Comparison of ENCODE assay signal across 1 cellular context in the genomic region with DNA sequence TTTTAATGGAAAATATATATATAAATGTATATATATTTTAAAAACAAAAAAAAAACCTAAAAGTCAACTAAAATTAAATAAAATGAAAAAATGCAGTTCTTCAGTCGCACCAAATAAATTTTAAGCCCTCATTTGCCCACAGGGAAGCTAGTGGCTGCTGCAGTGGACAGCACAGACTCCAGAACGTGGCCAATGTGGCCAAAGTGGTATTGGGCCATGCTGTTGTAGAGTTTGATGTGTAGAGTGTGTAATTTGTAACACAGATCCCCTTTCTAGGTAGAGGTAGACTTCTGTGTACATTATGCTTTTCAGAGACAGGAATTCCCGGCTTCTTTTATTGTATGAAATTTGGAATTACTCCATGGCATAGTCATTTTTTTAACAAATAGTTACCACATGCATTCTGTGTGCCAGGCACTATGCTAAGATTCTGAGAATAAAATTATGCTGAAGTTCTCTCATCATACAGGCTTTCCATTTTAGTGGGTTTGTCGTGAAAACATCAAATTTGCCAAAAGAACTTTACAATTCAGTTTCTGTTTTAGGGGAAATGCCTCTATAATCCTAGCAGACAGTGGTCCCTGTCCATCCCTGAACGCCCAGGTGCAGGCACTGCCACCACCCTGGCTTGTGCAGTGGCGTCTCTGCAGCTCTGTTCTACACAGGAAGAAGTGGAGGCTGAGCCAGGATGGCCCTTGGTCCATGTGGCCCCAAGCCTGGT.
A peak's percentile ranks its signal among the peaks of the same experiment; 100 is the strongest.
TF ChIP-seq lines count a peak whose summit lies in the region.

No MANE protein-coding gene starts in this region.

TF ChIP-seq in K562, 482 proteins besides CTCF, POLR2A, EP300 and RAD21 (continues in another document):
- no peak for TF ChIP-seq NCOA4 (IDR thresholded peaks at IDR 0.05; ENCODE audit: partially characterized antibody)
- no peak for TF ChIP-seq OTX1 (CRISPR knock-in tag; IDR thresholded peaks at IDR 0.05)
- no peak for TF ChIP-seq SMARCE1 (IDR thresholded peaks at IDR 0.05)
- no peak for TF ChIP-seq KDM4B (IDR thresholded peaks at IDR 0.05; ENCODE audit: borderline replicate concordance in 2 of 2, low read depth in 1 of 2)
- TF ChIP-seq, protein P1, sequence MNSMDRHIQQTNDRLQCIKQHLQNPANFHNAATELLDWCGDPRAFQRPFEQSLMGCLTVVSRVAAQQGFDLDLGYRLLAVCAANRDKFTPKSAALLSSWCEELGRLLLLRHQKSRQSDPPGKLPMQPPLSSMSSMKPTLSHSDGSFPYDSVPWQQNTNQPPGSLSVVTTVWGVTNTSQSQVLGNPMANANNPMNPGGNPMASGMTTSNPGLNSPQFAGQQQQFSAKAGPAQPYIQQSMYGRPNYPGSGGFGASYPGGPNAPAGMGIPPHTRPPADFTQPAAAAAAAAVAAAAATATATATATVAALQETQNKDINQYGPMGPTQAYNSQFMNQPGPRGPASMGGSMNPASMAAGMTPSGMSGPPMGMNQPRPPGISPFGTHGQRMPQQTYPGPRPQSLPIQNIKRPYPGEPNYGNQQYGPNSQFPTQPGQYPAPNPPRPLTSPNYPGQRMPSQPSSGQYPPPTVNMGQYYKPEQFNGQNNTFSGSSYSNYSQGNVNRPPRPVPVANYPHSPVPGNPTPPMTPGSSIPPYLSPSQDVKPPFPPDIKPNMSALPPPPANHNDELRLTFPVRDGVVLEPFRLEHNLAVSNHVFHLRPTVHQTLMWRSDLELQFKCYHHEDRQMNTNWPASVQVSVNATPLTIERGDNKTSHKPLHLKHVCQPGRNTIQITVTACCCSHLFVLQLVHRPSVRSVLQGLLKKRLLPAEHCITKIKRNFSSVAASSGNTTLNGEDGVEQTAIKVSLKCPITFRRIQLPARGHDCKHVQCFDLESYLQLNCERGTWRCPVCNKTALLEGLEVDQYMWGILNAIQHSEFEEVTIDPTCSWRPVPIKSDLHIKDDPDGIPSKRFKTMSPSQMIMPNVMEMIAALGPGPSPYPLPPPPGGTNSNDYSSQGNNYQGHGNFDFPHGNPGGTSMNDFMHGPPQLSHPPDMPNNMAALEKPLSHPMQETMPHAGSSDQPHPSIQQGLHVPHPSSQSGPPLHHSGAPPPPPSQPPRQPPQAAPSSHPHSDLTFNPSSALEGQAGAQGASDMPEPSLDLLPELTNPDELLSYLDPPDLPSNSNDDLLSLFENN (IDR thresholded peaks at IDR 0.05; ENCODE audit: low read depth in 2 of 2, low read length in 2 of 2): no peak
- TF ChIP-seq, protein P2, sequence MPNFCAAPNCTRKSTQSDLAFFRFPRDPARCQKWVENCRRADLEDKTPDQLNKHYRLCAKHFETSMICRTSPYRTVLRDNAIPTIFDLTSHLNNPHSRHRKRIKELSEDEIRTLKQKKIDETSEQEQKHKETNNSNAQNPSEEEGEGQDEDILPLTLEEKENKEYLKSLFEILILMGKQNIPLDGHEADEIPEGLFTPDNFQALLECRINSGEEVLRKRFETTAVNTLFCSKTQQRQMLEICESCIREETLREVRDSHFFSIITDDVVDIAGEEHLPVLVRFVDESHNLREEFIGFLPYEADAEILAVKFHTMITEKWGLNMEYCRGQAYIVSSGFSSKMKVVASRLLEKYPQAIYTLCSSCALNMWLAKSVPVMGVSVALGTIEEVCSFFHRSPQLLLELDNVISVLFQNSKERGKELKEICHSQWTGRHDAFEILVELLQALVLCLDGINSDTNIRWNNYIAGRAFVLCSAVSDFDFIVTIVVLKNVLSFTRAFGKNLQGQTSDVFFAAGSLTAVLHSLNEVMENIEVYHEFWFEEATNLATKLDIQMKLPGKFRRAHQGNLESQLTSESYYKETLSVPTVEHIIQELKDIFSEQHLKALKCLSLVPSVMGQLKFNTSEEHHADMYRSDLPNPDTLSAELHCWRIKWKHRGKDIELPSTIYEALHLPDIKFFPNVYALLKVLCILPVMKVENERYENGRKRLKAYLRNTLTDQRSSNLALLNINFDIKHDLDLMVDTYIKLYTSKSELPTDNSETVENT (CRISPR knock-in tag; IDR thresholded peaks at IDR 0.05): 0 out of 2 replicates have a peak, but pooled peaks have one; percentile 20
- TF ChIP-seq ZNF12 (CRISPR knock-in tag; IDR thresholded peaks at IDR 0.05): 0 out of 2 replicates have a peak, but pooled peaks have one; percentile 52
- TF ChIP-seq ZNF586 (CRISPR knock-in tag; conservative IDR thresholded peaks at IDR 0.05): no peak
- TF ChIP-seq, protein P3, sequence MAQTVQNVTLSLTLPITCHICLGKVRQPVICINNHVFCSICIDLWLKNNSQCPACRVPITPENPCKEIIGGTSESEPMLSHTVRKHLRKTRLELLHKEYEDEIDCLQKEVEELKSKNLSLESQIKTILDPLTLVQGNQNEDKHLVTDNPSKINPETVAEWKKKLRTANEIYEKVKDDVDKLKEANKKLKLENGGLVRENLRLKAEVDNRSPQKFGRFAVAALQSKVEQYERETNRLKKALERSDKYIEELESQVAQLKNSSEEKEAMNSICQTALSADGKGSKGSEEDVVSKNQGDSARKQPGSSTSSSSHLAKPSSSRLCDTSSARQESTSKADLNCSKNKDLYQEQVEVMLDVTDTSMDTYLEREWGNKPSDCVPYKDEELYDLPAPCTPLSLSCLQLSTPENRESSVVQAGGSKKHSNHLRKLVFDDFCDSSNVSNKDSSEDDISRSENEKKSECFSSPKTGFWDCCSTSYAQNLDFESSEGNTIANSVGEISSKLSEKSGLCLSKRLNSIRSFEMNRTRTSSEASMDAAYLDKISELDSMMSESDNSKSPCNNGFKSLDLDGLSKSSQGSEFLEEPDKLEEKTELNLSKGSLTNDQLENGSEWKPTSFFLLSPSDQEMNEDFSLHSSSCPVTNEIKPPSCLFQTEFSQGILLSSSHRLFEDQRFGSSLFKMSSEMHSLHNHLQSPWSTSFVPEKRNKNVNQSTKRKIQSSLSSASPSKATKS (CRISPR knock-in tag; IDR thresholded peaks at IDR 0.05): no peak
- TF ChIP-seq MCM5 (IDR thresholded peaks at IDR 0.05; ENCODE audit: low read depth): no peak
- 0 out of 2 replicates have a peak, but pooled peaks have one; percentile 5 for TF ChIP-seq ZNF354B (CRISPR knock-in tag; IDR thresholded peaks at IDR 0.05)
- TF ChIP-seq HDAC8 (tag; IDR thresholded peaks at IDR 0.05): no peak
- TF ChIP-seq POU5F1 (IDR thresholded peaks at IDR 0.05; ENCODE audit: borderline replicate concordance, low read depth, low read length, partially characterized antibody): no peak
- no peak for TF ChIP-seq ZNF766 (CRISPR knock-in tag; conservative IDR thresholded peaks at IDR 0.05)
- TF ChIP-seq, protein P4, sequence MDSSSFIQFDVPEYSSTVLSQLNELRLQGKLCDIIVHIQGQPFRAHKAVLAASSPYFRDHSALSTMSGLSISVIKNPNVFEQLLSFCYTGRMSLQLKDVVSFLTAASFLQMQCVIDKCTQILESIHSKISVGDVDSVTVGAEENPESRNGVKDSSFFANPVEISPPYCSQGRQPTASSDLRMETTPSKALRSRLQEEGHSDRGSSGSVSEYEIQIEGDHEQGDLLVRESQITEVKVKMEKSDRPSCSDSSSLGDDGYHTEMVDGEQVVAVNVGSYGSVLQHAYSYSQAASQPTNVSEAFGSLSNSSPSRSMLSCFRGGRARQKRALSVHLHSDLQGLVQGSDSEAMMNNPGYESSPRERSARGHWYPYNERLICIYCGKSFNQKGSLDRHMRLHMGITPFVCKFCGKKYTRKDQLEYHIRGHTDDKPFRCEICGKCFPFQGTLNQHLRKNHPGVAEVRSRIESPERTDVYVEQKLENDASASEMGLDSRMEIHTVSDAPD (CRISPR knock-in tag; IDR thresholded peaks at IDR 0.05): no peak
- TF ChIP-seq, protein P5, sequence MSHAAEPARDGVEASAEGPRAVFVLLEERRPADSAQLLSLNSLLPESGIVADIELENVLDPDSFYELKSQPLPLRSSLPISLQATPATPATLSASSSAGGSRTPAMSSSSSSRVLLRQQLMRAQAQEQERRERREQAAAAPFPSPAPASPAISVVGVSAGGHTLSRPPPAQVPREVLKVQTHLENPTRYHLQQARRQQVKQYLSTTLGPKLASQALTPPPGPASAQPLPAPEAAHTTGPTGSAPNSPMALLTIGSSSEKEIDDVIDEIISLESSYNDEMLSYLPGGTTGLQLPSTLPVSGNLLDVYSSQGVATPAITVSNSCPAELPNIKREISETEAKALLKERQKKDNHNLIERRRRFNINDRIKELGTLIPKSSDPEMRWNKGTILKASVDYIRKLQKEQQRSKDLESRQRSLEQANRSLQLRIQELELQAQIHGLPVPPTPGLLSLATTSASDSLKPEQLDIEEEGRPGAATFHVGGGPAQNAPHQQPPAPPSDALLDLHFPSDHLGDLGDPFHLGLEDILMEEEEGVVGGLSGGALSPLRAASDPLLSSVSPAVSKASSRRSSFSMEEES (CRISPR knock-in tag; IDR thresholded peaks at IDR 0.05): no peak
- no peak for TF ChIP-seq CBX3 (IDR thresholded peaks at IDR 0.05; ENCODE audit: borderline replicate concordance in 1 of 2, low read length in 2 of 2)
- no peak for TF ChIP-seq SNIP1 (IDR thresholded peaks at IDR 0.05; ENCODE audit: low read depth)
- TF ChIP-seq SRSF3 (IDR thresholded peaks at IDR 0.05; ENCODE audit: insufficient read depth, low read length): no peak
- no peak for TF ChIP-seq RFX5 (IDR thresholded peaks at IDR 0.05; ENCODE audit: low read depth, low read length)
- peak; percentile 66; the same call in 1 of the 2 replicates for TF ChIP-seq ZNF212 (CRISPR knock-in tag; IDR thresholded peaks at IDR 0.05)
- TF ChIP-seq, protein P6, sequence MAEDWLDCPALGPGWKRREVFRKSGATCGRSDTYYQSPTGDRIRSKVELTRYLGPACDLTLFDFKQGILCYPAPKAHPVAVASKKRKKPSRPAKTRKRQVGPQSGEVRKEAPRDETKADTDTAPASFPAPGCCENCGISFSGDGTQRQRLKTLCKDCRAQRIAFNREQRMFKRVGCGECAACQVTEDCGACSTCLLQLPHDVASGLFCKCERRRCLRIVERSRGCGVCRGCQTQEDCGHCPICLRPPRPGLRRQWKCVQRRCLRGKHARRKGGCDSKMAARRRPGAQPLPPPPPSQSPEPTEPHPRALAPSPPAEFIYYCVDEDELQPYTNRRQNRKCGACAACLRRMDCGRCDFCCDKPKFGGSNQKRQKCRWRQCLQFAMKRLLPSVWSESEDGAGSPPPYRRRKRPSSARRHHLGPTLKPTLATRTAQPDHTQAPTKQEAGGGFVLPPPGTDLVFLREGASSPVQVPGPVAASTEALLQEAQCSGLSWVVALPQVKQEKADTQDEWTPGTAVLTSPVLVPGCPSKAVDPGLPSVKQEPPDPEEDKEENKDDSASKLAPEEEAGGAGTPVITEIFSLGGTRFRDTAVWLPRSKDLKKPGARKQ (CRISPR knock-in tag; IDR thresholded peaks at IDR 0.05): no peak
- 0 out of 2 replicates have a peak, but pooled peaks have one; percentile 12 for TF ChIP-seq FOXJ2 (tag; IDR thresholded peaks at IDR 0.05)
- peak; percentile 56; the same call in 1 of the 2 replicates for TF ChIP-seq POLR2G (IDR thresholded peaks at IDR 0.05; ENCODE audit: low read depth, low read length)
- TF ChIP-seq ZNF695 (CRISPR knock-in tag; IDR thresholded peaks at IDR 0.05): no peak
- no peak for TF ChIP-seq ZNF224 (CRISPR knock-in tag; IDR thresholded peaks at IDR 0.05)
- no peak for TF ChIP-seq MYC (IDR thresholded peaks at IDR 0.05; ENCODE audit: low read depth, low read length)
- no peak for TF ChIP-seq MYC (CRISPR knock-in tag; IDR thresholded peaks at IDR 0.05; ENCODE audit: borderline replicate concordance, low read depth)
- no peak for TF ChIP-seq ILK (tag; IDR thresholded peaks at IDR 0.05; ENCODE audit: borderline replicate concordance, low read depth)
- no peak for TF ChIP-seq FOXM1 (IDR thresholded peaks at IDR 0.05; ENCODE audit: low read depth)
- TF ChIP-seq FOXM1 (CRISPR knock-in tag; IDR thresholded peaks at IDR 0.05; ENCODE audit: low read depth): no peak
- TF ChIP-seq SMARCC2 (IDR thresholded peaks at IDR 0.05; ENCODE audit: low read depth): no peak
- TF ChIP-seq, protein P7, sequence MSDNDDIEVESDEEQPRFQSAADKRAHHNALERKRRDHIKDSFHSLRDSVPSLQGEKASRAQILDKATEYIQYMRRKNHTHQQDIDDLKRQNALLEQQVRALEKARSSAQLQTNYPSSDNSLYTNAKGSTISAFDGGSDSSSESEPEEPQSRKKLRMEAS (CRISPR knock-in tag; IDR thresholded peaks at IDR 0.05): no peak
- TF ChIP-seq ZNF436 (CRISPR knock-in tag; IDR thresholded peaks at IDR 0.05): peak; percentile 54
- TF ChIP-seq, protein P8, sequence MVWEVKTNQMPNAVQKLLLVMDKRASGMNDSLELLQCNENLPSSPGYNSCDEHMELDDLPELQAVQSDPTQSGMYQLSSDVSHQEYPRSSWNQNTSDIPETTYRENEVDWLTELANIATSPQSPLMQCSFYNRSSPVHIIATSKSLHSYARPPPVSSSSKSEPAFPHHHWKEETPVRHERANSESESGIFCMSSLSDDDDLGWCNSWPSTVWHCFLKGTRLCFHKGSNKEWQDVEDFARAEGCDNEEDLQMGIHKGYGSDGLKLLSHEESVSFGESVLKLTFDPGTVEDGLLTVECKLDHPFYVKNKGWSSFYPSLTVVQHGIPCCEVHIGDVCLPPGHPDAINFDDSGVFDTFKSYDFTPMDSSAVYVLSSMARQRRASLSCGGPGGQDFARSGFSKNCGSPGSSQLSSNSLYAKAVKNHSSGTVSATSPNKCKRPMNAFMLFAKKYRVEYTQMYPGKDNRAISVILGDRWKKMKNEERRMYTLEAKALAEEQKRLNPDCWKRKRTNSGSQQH (CRISPR knock-in tag; IDR thresholded peaks at IDR 0.05): no peak
- no peak for TF ChIP-seq HDAC6 (IDR thresholded peaks at IDR 0.05; ENCODE audit: low read depth, low read length)
